In the genomic region with DNA sequence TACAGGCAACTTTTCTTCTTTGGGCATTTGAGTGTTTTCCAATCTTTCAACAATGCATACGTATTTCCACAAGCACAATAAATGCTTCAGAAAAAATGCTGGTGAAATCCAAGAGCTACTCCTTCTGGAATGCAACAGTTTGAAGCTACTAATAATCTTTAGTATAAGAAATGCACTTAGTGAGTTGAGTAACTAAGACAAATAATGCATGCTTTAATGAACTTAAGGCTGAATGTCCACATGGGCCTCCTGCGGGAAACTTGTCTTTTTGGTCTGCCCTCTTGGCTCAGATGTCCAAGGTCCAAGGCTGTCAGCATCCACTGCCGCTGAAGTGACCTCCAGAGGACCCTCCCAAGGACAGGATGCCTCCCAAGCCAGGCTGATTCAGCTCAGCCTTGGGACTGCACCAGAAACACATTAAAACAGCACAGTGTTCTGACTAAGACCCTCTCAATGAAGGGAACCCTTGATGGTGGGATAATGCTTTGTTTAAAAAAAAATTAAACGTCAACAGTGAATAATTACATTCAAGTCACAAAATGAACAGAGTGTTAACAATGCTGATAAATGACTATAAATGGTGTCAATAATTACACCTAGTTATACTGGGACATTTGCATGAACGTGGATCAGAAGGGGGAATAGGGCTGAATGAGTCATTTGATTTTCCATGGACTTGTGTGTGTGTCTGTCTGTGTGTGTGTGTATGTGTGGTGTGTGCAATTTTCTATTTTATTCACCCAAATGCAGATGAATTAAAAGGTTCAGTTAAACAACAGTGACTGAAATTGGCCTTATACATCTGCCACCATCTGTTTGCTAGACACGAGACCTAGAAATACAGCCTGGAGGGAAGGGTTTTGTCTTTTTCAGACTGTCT, we compare ENCODE assay signal across 12 cellular contexts.
"Had no signal": no experiment of that assay in that cellular context is flagged by ENCODE, and none has a peak within 500 bp of the region (broad histone marks: within the 10 kb centered on the region; RNA-seq: fewer than 3 reads in every experiment).

No MANE protein-coding gene starts in this region.

- H3K27ac ChIP-seq: dorsolateral prefrontal cortex had no signal

- ATAC-seq: activated T-helper 17 cell treated with anti-CD3 and anti-CD28 coated beads, Interleukin-2, amount 50 U/mL, for 72 hours; mucosa of descending colon; naive thymus-derived CD8-positive, alpha-beta T cell had no signal

- H3K9me3 ChIP-seq: mucosa of descending colon, stomach had no signal

- H3K27me3 ChIP-seq: dorsolateral prefrontal cortex, stomach had no signal

- DNase-seq: activated CD4-positive, alpha-beta T cell treated with anti-CD3 and anti-CD28 coated beads, Interleukin-2, amount 10 ng/mL, durations not matched to agents 7 days and 5 days; activated CD4-positive, CD25-positive, alpha-beta regulatory T cell; activated naive CD4-positive, alpha-beta T cell treated with anti-CD3 and anti-CD28 coated beads for 36 hours; activated T-cell treated with anti-CD3 and anti-CD28 coated beads for 4 hours; dorsolateral prefrontal cortex; hippocampal formation; mucosa of descending colon; naive thymus-derived CD8-positive, alpha-beta T cell; stomach; T-helper 2 cell had no signal

- H3K4me3 ChIP-seq: dorsolateral prefrontal cortex, lung, mucosa of descending colon, stomach had no signal
